ENCODE assay signal across 14 cellular contexts in genomic region chr13:113453962-113454361, GRCh38. TPM values are rescaled to one million over a fixed set of nuclear protein-coding genes. Genes with fewer than 3 reads are reported as not detected.
DNase-seq lines count a peak whose midpoint lies in the region; ATAC-seq and TF ChIP-seq lines count a peak whose summit lies in the region.
"Had no signal": no experiment of that assay in that cellular context is flagged by ENCODE, and none has a peak within 500 bp of the region (broad histone marks: within the 10 kb centered on the region; RNA-seq: fewer than 3 reads in every experiment).

No MANE protein-coding gene starts in this region.

- no peak overlapping the region for H2AFZ ChIP-seq in Karpas-422 (ENCODE audit: low read length)

- no peaks in the 10 kb centered on the region for H3K79me2 ChIP-seq in Karpas-422 (ENCODE audit: low read length)

- no peak for TF ChIP-seq CTCF in fibroblast of mammary gland (conservative IDR thresholded peaks at IDR 0.05; ENCODE audit: control insufficient read depth, insufficient read depth, low read depth, low read length)

- H3K4me1 ChIP-seq in Karpas-422 (ENCODE audit: low read length) = peaks cover 62% of the 10 kb centered on the region

- intact Hi-C loops in sciatic nerve (cut with DNase I) = no loop called here

- peak; percentile 47 for DNase-seq in DMS79 treated with DMSO at 0.1 percent for 48 hours (lab: John Stamatoyannopoulos, UW)
- DNase-seq in DMS79 (lab: John Stamatoyannopoulos, UW) = no peak
- DNase-seq in Karpas-422 = no peak
- DNase-seq in fibroblast of mammary gland (ENCODE audit: low read depth) = peak; percentile 52
- no peak for DNase-seq in sciatic nerve (ENCODE audit: low spot score)
- no peak for DNase-seq in NCI-H2171 treated with DMSO at 0.1 percent for 48 hours (lab: John Stamatoyannopoulos, UW)
- DNase-seq: activated effector memory CD4-positive, alpha-beta T cell treated with Interleukin-2 at 50 U/mL for 16 hours; brain microvascular endothelial cell; NCI-H1092 treated with DMSO at 0.1 percent for 48 hours; NCI-H226 had no signal

- no peaks in the 10 kb centered on the region for H3K9me3 ChIP-seq in Karpas-422 (ENCODE audit: low read length)
- H3K9me3 ChIP-seq: gastroesophageal sphincter had no signal

- H3K27ac ChIP-seq in Karpas-422 (ENCODE audit: low read length) = peak overlapping the region; percentile 91
- H3K27ac ChIP-seq: 22Rv1, brain microvascular endothelial cell, gastroesophageal sphincter had no signal

- ATAC-seq in sciatic nerve (peak; percentile 39), HG02938 (IDR thresholded peaks at IDR 0.05; ENCODE audit: unreplicated experiment) (no peak), HG02571 (IDR thresholded peaks at IDR 0.05; ENCODE audit: unreplicated experiment) (no peak)
- ATAC-seq: gastroesophageal sphincter had no signal

- peak overlapping the region; percentile 65 for H3K9ac ChIP-seq in Karpas-422 (ENCODE audit: low read length)

- no peaks in the 10 kb centered on the region for H3K9me2 ChIP-seq in Karpas-422 (replicated peaks; ENCODE audit: insufficient read depth, low read length)

- no peaks in the 10 kb centered on the region for H4K20me1 ChIP-seq in Karpas-422 (ENCODE audit: insufficient read depth, low read depth, low read length)

- peak overlapping the region; percentile 65 for H3K4me2 ChIP-seq in Karpas-422 (ENCODE audit: low read depth, low read length, poor library complexity, severe bottlenecking)

- H3K4me3 ChIP-seq in Karpas-422 (ENCODE audit: low read length) = peak overlapping the region; percentile 51; the same call in 1 of the 2 replicates
- no peak overlapping the region for H3K4me3 ChIP-seq in fibroblast of mammary gland (ENCODE audit: control insufficient read depth, low read depth, low read length)
- H3K4me3 ChIP-seq: gastroesophageal sphincter had no signal

- H3K27me3 ChIP-seq in Karpas-422 (ENCODE audit: low read length) = no peaks in the 10 kb centered on the region
- H3K27me3 ChIP-seq: brain microvascular endothelial cell, gastroesophageal sphincter had no signal

- peaks cover 16% of the 10 kb centered on the region for H3K36me3 ChIP-seq in Karpas-422 (ENCODE audit: insufficient read depth, low read length)

RNA-seq across cellular contexts. Expression of gene ADPRHL1, which starts 0.7 kb away (rescaled TPM):
- 8.9 and 10.2 TPM in 2 replicates for total RNA-seq in Karpas-422 (2014; rRNA removed; shearing (Covaris generic); ENCODE audit: low replicate concordance)
- total RNA-seq in sciatic nerve = 14.5 TPM

RNA-seq across cellular contexts. Expression of gene DCUN1D2, which starts 36.5 kb away (rescaled TPM):
- total RNA-seq in Karpas-422 (2014; rRNA removed; shearing (Covaris generic); ENCODE audit: low replicate concordance) = 26.2 and 31.1 TPM in 2 replicates
- 28.3 TPM for total RNA-seq in sciatic nerve

Comparison
In these comparisons a context has a peak if more than half of its experiments do, and no peak if none do; other contexts are left out.
1. DNase-seq: peak in DMS79 treated with DMSO at 0.1 percent for 48 hours (single experiment) and fibroblast of mammary gland (single experiment); none in DMS79 (single experiment), Karpas-422 (single experiment), sciatic nerve (single experiment) and NCI-H2171 treated with DMSO at 0.1 percent for 48 hours (single experiment).